9 cellular contexts compared by ENCODE assay signal in genomic region chr12:21607701-21608100, GRCh38. TPM values are rescaled to one million over a fixed set of nuclear protein-coding genes. Genes with fewer than 3 reads are reported as not detected.
DNase-seq lines count a peak whose midpoint lies in the region; ATAC-seq, FAIRE-seq and TF ChIP-seq lines count a peak whose summit lies in the region.
"Had no signal": no experiment of that assay in that cellular context is flagged by ENCODE, and none has a peak within 500 bp of the region (broad histone marks: within the 10 kb centered on the region; RNA-seq: fewer than 3 reads in every experiment).

No MANE protein-coding gene starts in this region.

- no peak overlapping the region for H3K23ac ChIP-seq in IMR-90 (ENCODE audit: low read depth, low read length)
- H3K23ac ChIP-seq in mesendoderm (ENCODE audit: low read length): no peak overlapping the region

- H3K14ac ChIP-seq in IMR-90 (replicated peaks; ENCODE audit: low read depth, low read length): no peak overlapping the region

- H2AFZ ChIP-seq in IMR-90 (replicated peaks; ENCODE audit: low read length, poor library complexity): no peak overlapping the region

- BruUV-seq in IMR-90 (replicated peaks; lab: Mats Ljungman, UMichigan): no TSS peak

- no peak overlapping the region for H2AK5ac ChIP-seq in IMR-90 (ENCODE audit: low read depth, low read length)
- H2AK5ac ChIP-seq in mesendoderm (ENCODE audit: low read length): no peak overlapping the region

- H3K36me3 Mint-ChIP-seq in CD14-positive monocyte: no peaks in the 10 kb centered on the region

- H3K27me3 ChIP-seq in IMR-90 (ENCODE audit: control insufficient read depth, insufficient read depth, low read length) (peaks cover 2% of the 10 kb centered on the region; the same call in 1 of the 2 replicates), bronchial epithelial cell (ENCODE audit: control insufficient read depth, insufficient read depth, low read length) (no peaks in the 10 kb centered on the region), mesendoderm (ENCODE audit: insufficient read depth, low read length, poor library complexity) (no peaks in the 10 kb centered on the region), MG63 (no peaks in the 10 kb centered on the region; the same call in 1 of the 2 replicates)
- H3K27me3 ChIP-seq in effector memory CD4-positive, alpha-beta T cell (replicated peaks; ENCODE audit: control insufficient read depth, insufficient read depth, low read length, poor library complexity, severe bottlenecking): no peaks in the 10 kb centered on the region

- H3K18ac ChIP-seq in IMR-90 (ENCODE audit: low read depth, low read length) (no peak overlapping the region), mesendoderm (ENCODE audit: low read length) (no peak overlapping the region)

- peaks cover 0 to 3% (median 0%) of the 10 kb centered on the region in 7 donors for H3K9me3 Mint-ChIP-seq in CD14-positive monocyte

- CTCF ChIA-PET in IMR-90 (lab: Yijun Ruan, JAX): interaction anchor here (1.0 kb wide), 1 partner anchor 77 kb away, joined by 3 read pairs; no protein-coding TSS in a partner anchor

- no peak overlapping the region for H3K27ac Mint-ChIP-seq in CD14-positive monocyte

- in situ Hi-C loops in IMR-90 (cut with MboI; ENCODE audit: low sequenced_read_pairs): loop anchor here (10.0 kb wide), 1 partner anchor 67 kb away; no protein-coding TSS in a partner anchor

- POLR2A ChIA-PET in IMR-90 (lab: Charles Lee; ENCODE audit: unreplicated experiment): no interaction called here

- no peak overlapping the region for H3K56ac ChIP-seq in IMR-90 (ENCODE audit: extremely low read depth, insufficient read depth, low read length)
- H3K56ac ChIP-seq in mesendoderm (ENCODE audit: low read length): no peak overlapping the region

- TF ChIP-seq CTCF in CD14-positive monocyte (IDR thresholded peaks at IDR 0.05): peak; percentile 24
- peak; percentile 38 for TF ChIP-seq CTCF in IMR-90 (conservative IDR thresholded peaks at IDR 0.05; ENCODE audit: low read depth, low read length)
- TF ChIP-seq CTCF in bronchial epithelial cell (IDR thresholded peaks at IDR 0.05; ENCODE audit: insufficient read depth, low read length, severe bottlenecking): peak; percentile 39

- H3K4me2 ChIP-seq in IMR-90 (ENCODE audit: low read depth, low read length): no peak overlapping the region
- H3K4me2 ChIP-seq in mesendoderm (ENCODE audit: low read length): no peak overlapping the region

- TF ChIP-seq POLR2A in IMR-90 (IDR thresholded peaks at IDR 0.05; ENCODE audit: low read depth, low read length): no peak

- H3K27ac ChIP-seq in IMR-90 (ENCODE audit: insufficient read depth, low read length) (no peak overlapping the region), mesendoderm (ENCODE audit: low read depth, low read length) (no peak overlapping the region)
- no peak overlapping the region for H3K27ac ChIP-seq in effector memory CD4-positive, alpha-beta T cell (ENCODE audit: insufficient read depth, low read length, poor library complexity, severe bottlenecking)

- H2BK15ac ChIP-seq in IMR-90 (ENCODE audit: low read depth, low read length) (no peak overlapping the region), mesendoderm (replicated peaks; ENCODE audit: low read depth) (no peak overlapping the region)

- H2BK5ac ChIP-seq in IMR-90 (ENCODE audit: low read depth, low read length, poor library complexity, severe bottlenecking) (no peak overlapping the region), mesendoderm (ENCODE audit: low read length) (no peak overlapping the region)

- H2AK9ac ChIP-seq in IMR-90 (replicated peaks; ENCODE audit: low read depth, low read length, poor library complexity): no peak overlapping the region

- no peak overlapping the region for H2BK20ac ChIP-seq in IMR-90 (ENCODE audit: low read depth, low read length)

- no peaks in the 10 kb centered on the region for H3K79me1 ChIP-seq in IMR-90 (ENCODE audit: low read depth in 1 of 2, low read length in 2 of 2)
- H3K79me1 ChIP-seq in mesendoderm (ENCODE audit: low read length): no peaks in the 10 kb centered on the region

- intact Hi-C loops in CD14-positive monocyte (cut with micrococcal nuclease): no loop called here
- intact Hi-C loops in IMR-90 (cut with micrococcal nuclease): loop anchor here (1.0 to 10.0 kb wide), 2 partner anchors 73 to 407 kb away; no protein-coding TSS in a partner anchor

- H3K4me1 ChIP-seq in IMR-90 (ENCODE audit: control insufficient read depth, insufficient read depth, low read length) (no peaks in the 10 kb centered on the region), mesendoderm (ENCODE audit: control insufficient read depth, low read depth, low read length) (peaks cover 2% of the 10 kb centered on the region)
- peaks cover under 1% of the 10 kb centered on the region for H3K4me1 ChIP-seq in effector memory CD4-positive, alpha-beta T cell (ENCODE audit: control insufficient read depth, insufficient read depth, low read length, poor library complexity, severe bottlenecking)

- no peak overlapping the region for H3K4me3 Mint-ChIP-seq in CD14-positive monocyte

- ATAC-seq in IMR-90 (ENCODE audit: low read depth): peak; percentile 61; the same call in 1 of the 2 replicates

- no peak overlapping the region for H2BK120ac ChIP-seq in IMR-90 (ENCODE audit: low read depth, low read length)
- H2BK120ac ChIP-seq in mesendoderm (ENCODE audit: low read depth, low read length): no peak overlapping the region

- H3K4me3 ChIP-seq in IMR-90 (ENCODE audit: insufficient read depth, low read depth, low read length) (no peak overlapping the region), bronchial epithelial cell (ENCODE audit: low read depth, low read length) (no peak overlapping the region), mesendoderm (ENCODE audit: low read length) (no peak overlapping the region), MG63 (no peak overlapping the region)
- no peak overlapping the region for H3K4me3 ChIP-seq in effector memory CD4-positive, alpha-beta T cell (ENCODE audit: insufficient read depth, low read depth, low read length, poor library complexity, severe bottlenecking)

- no peaks in the 10 kb centered on the region for H3K36me3 ChIP-seq in IMR-90 (ENCODE audit: control insufficient read depth, insufficient read depth, low read length)
- H3K36me3 ChIP-seq in bronchial epithelial cell (ENCODE audit: control insufficient read depth, insufficient read depth, low read length): no peaks in the 10 kb centered on the region
- no peaks in the 10 kb centered on the region for H3K36me3 ChIP-seq in mesendoderm (ENCODE audit: control insufficient read depth, insufficient read depth, low read length)
- H3K36me3 ChIP-seq in effector memory CD4-positive, alpha-beta T cell (ENCODE audit: control insufficient read depth, insufficient read depth, low read length): no peaks in the 10 kb centered on the region
- no peaks in the 10 kb centered on the region for H3K36me3 ChIP-seq in MG63

- H4K8ac ChIP-seq in IMR-90 (ENCODE audit: low read depth in 2 of 2, low read length in 2 of 2): no peak overlapping the region
- H4K8ac ChIP-seq in mesendoderm (ENCODE audit: low read depth, low read length): no peak overlapping the region

- no peak overlapping the region for H4K91ac ChIP-seq in IMR-90 (ENCODE audit: insufficient read depth, low read depth, low read length)

- H3K9ac ChIP-seq in IMR-90 (ENCODE audit: low read depth, low read length) (no peak overlapping the region), mesendoderm (ENCODE audit: low read length) (no peak overlapping the region)

- H3K79me2 ChIP-seq in mesendoderm (ENCODE audit: control insufficient read depth, insufficient read depth, low read length): no peaks in the 10 kb centered on the region

- no peaks in the 10 kb centered on the region for H4K20me1 ChIP-seq in IMR-90 (ENCODE audit: insufficient read depth, low read length)

- no peaks in the 10 kb centered on the region for H3K9me3 ChIP-seq in IMR-90 (ENCODE audit: control insufficient read depth, insufficient read depth, low read length)
- H3K9me3 ChIP-seq in effector memory CD4-positive, alpha-beta T cell (ENCODE audit: control insufficient read depth, low read length): no peaks in the 10 kb centered on the region
- H3K9me3 ChIP-seq in MG63: no peaks in the 10 kb centered on the region

- DNase-seq in CD14-positive monocyte (ENCODE audit: low spot score): no peak
- peak; percentile 33 for DNase-seq in IMR-90
- peak; percentile 55 for DNase-seq in bronchial epithelial cell (ENCODE audit: low read depth)
- DNase-seq in mesendoderm: peak; percentile 37
- no peak for DNase-seq in effector memory CD4-positive, alpha-beta T cell
- DNase-seq in activated CD8-positive, alpha-beta memory T cell treated with anti-CD3 and anti-CD28 coated beads, Interleukin-2, amount 50 U/mL, for 48 hours: no peak
- DNase-seq in MG63: no peak
- DNase-seq in effector CD4-positive, alpha-beta T cell: no peak

- TF ChIP-seq RAD21 in IMR-90 (IDR thresholded peaks at IDR 0.05; ENCODE audit: low read length): peak; percentile 48

- WGBS in IMR-90 (ENCODE audit: extremely low coverage in 2 of 2, insufficient read length in 1 of 2), 2 experiments: no CpG with 5 or more reads among the region's 2 CpGs
- no CpG with 5 or more reads among the region's 2 CpGs for WGBS in mesendoderm (ENCODE audit: extremely low coverage, insufficient coverage, low lambda C conversion rate)

- peaks cover 0 to 1% (median 0%) of the 10 kb centered on the region in 3 donors for H3K27me3 Mint-ChIP-seq in CD14-positive monocyte (ENCODE audit: low read depth in 3 of 3)

- no peak overlapping the region for H4K5ac ChIP-seq in IMR-90 (ENCODE audit: low read depth, low read length)
- no peak overlapping the region for H4K5ac ChIP-seq in mesendoderm (ENCODE audit: low read length)

- H3K4ac ChIP-seq in IMR-90 (ENCODE audit: low read depth, low read length): no peak overlapping the region
- no peak overlapping the region for H3K4ac ChIP-seq in mesendoderm (ENCODE audit: low read depth, low read length)

- FAIRE-seq in bronchial epithelial cell (lab: Jason Lieb, UNC): no peak

- no peaks in the 10 kb centered on the region for H3K4me1 Mint-ChIP-seq in CD14-positive monocyte

- dilution Hi-C loops in IMR-90 (cut with HindIII; ENCODE audit: low sequenced_read_pairs, unreplicated experiment): no loop called here

- H3K9me1 ChIP-seq in IMR-90 (ENCODE audit: insufficient read depth, low read length): no peaks in the 10 kb centered on the region

RNA-seq across cellular contexts. Expression of gene GYS2, which starts 3.1 kb away (rescaled TPM):
- polyA plus RNA-seq in CD14-positive monocyte (not detected), IMR-90 (2012; rRNA removed) (not detected in 2 replicates)
- total RNA-seq in IMR-90 (2012; rRNA removed) (not detected in 2 replicates), bronchial epithelial cell (0.26 TPM in 1 of 2 replicates, not detected in the other)
- polyA plus RNA-seq in IMR-90 (2012; cell fraction: cytosol; rRNA removed): not detected in 2 replicates
- polyA plus RNA-seq in IMR-90 (2012; cell fraction: nucleus; rRNA removed; ENCODE audit: low replicate concordance): not detected in 2 replicates
- 0.01 TPM for polyA plus RNA-seq in mesendoderm (2013, experiment 1 of 2)
- 0.01 TPM for polyA plus RNA-seq in mesendoderm (2013, experiment 2 of 2)
- total RNA-seq in MG63 (2014; rRNA removed; shearing (Covaris generic); ENCODE audit: low replicate concordance): not detected in 2 replicates
- total RNA-seq: T-helper 1 cell treated with Interleukin-12 subunit alpha and Interleukin-12 subunit beta and Interleukin-4 antibody, amounts not matched to agents 30 ng/mL and 1 ng/mL, for 36 hours had no signal

RNA-seq across cellular contexts. Expression of gene LDHB, which starts 49.9 kb away (rescaled TPM):
- polyA plus RNA-seq in CD14-positive monocyte: 100 to 1,000 TPM; 121 to 148 TPM
- total RNA-seq in IMR-90 (2012; rRNA removed): 623 and 997 TPM in 2 replicates
- 508 and 630 TPM in 2 replicates for polyA plus RNA-seq in IMR-90 (2012; rRNA removed)
- polyA plus RNA-seq in IMR-90 (2012; cell fraction: cytosol; rRNA removed): 67.9 and 182 TPM in 2 replicates
- 14.8 and 167 TPM in 2 replicates for polyA plus RNA-seq in IMR-90 (2012; cell fraction: nucleus; rRNA removed; ENCODE audit: low replicate concordance)
- total RNA-seq in bronchial epithelial cell: 471 and 1,083 TPM in 2 replicates
- 911 TPM for polyA plus RNA-seq in mesendoderm (2013, experiment 1 of 2)
- polyA plus RNA-seq in mesendoderm (2013, experiment 2 of 2): 902 TPM
- 2,316 and 2,927 TPM in 2 replicates for total RNA-seq in MG63 (2014; rRNA removed; shearing (Covaris generic); ENCODE audit: low replicate concordance)

Comparison
In these comparisons a context has a peak if more than half of its experiments do, and no peak if none do; other contexts are left out.
1. DNase-seq: peak in IMR-90 (single experiment), bronchial epithelial cell (single experiment) and mesendoderm (single experiment); none in CD14-positive monocyte (single experiment), effector memory CD4-positive, alpha-beta T cell (0 of 3), activated CD8-positive, alpha-beta memory T cell treated with anti-CD3 and anti-CD28 coated beads, Interleukin-2, amount 50 U/mL, for 48 hours (single experiment), MG63 (single experiment) and effector CD4-positive, alpha-beta T cell (single experiment).
2. Peak in every context shown above with its lines, with median percentiles within 50 percentile points of each other: CTCF ChIP-seq.